ENCODE assay signal across 11 cellular contexts in the genomic region with DNA sequence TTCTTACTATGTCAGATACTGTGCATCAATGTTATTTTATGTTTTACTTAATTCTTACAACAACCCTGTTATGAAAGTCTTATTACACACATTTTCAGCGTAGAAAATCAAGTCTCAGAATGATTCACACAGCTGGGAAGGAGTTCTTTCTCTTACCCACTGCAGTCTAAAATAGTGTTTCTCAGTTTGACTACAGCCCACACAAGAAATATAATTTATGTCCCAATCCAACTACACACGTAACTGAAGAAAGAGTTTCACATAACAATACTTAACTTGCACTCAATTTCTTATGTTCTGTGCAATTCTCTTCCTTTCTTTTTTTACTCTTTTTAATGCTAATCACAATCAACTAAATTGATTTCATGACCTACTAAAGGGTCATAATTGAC.
A peak's percentile ranks its signal among the peaks of the same experiment; 100 is the strongest.
DNase-seq lines count a peak whose midpoint lies in the region; ATAC-seq and TF ChIP-seq lines count a peak whose summit lies in the region.
"Had no signal": no experiment of that assay in that cellular context is flagged by ENCODE, and none has a peak within 500 bp of the region (broad histone marks: within the 10 kb centered on the region; RNA-seq: fewer than 3 reads in every experiment).

No MANE protein-coding gene starts in this region.

- no peaks in the 10 kb centered on the region for H4K20me1 ChIP-seq in smooth muscle cell (ENCODE audit: low read depth)

- H3K27ac Mint-ChIP-seq in CD8-positive, alpha-beta memory T cell = no peak overlapping the region
- H3K27ac Mint-ChIP-seq: natural killer cell treated with Interleukin-12 subunit alpha and Interleukin-12 subunit beta and Interleukin-15 and Interleukin-18, amount 100 ng/mL, for 72 hours had no signal

- CTCF ChIA-PET in CD8-positive, alpha-beta memory T cell (lab: Charles Lee) = no interaction called here

- WGBS in smooth muscle cell (ENCODE audit: low lambda C conversion rate) = 31% methylated on average over 2 of the region's 2 CpGs

- no peak overlapping the region for H3K4me3 Mint-ChIP-seq in CD8-positive, alpha-beta memory T cell
- H3K4me3 Mint-ChIP-seq: central memory CD8-positive, alpha-beta T cell; natural killer cell treated with Interleukin-12 subunit alpha and Interleukin-12 subunit beta and Interleukin-15 and Interleukin-18, amount 100 ng/mL, for 72 hours had no signal

- TF ChIP-seq CTCF in fibroblast of the aortic adventitia (IDR thresholded peaks at IDR 0.05; ENCODE audit: insufficient read depth, low read length) (no peak), smooth muscle cell (IDR thresholded peaks at IDR 0.05; ENCODE audit: borderline replicate concordance, insufficient read depth, poor library complexity, severe bottlenecking) (no peak)

- no peak overlapping the region for H3K9ac ChIP-seq in smooth muscle cell (ENCODE audit: low read depth)

- peaks cover 19% of the 10 kb centered on the region for H3K4me1 ChIP-seq in smooth muscle cell (ENCODE audit: low read depth)
- no peaks in the 10 kb centered on the region for H3K4me1 ChIP-seq in CD8-positive, alpha-beta memory T cell (ENCODE audit: insufficient read depth, low read length)

- H3K4me2 ChIP-seq in smooth muscle cell = no peak overlapping the region

- H3K9me3 Mint-ChIP-seq in CD8-positive, alpha-beta memory T cell = peaks cover 2 to 24% (median 5%) of the 10 kb centered on the region in 5 donors

- H3K79me2 ChIP-seq in smooth muscle cell (ENCODE audit: low read depth) = no peaks in the 10 kb centered on the region

- no peaks in the 10 kb centered on the region for H3K9me3 ChIP-seq in smooth muscle cell (replicated peaks; ENCODE audit: low read depth)
- H3K9me3 ChIP-seq in CD8-positive, alpha-beta memory T cell (ENCODE audit: low read length) = no peaks in the 10 kb centered on the region

- DNase-seq in fibroblast of the aortic adventitia (ENCODE audit: low read depth) (peak; percentile 27), NK-92 (lab: John Stamatoyannopoulos, UW; ENCODE audit: unreplicated experiment) (no peak), smooth muscle cell (lab: John Stamatoyannopoulos, UW; ENCODE audit: unreplicated experiment) (no peak)
- no peak for DNase-seq in stimulated activated naive CD4-positive, alpha-beta T cell treated with Interleukin-2 at 50 U/mL for 16 hours (lab: John Stamatoyannopoulos, UW)
- DNase-seq in CD8-positive, alpha-beta memory T cell = no peak
- DNase-seq: NCI-H2029 treated with DMSO at 0.1 percent for 48 hours had no signal

- H3K27me3 Mint-ChIP-seq in CD8-positive, alpha-beta memory T cell = no peaks in the 10 kb centered on the region
- H3K27me3 Mint-ChIP-seq: central memory CD8-positive, alpha-beta T cell; natural killer cell treated with Interleukin-12 subunit alpha and Interleukin-12 subunit beta and Interleukin-15 and Interleukin-18, amount 100 ng/mL, for 72 hours had no signal

- H3K4me3 ChIP-seq in fibroblast of the aortic adventitia (ENCODE audit: low read depth, low read length) (no peak overlapping the region), smooth muscle cell (no peak overlapping the region)
- no peak overlapping the region for H3K4me3 ChIP-seq in CD8-positive, alpha-beta memory T cell (ENCODE audit: low read length)

- no peaks in the 10 kb centered on the region for H3K36me3 ChIP-seq in smooth muscle cell (ENCODE audit: low read depth)
- H3K36me3 ChIP-seq in CD8-positive, alpha-beta memory T cell (ENCODE audit: insufficient read depth, low read length) = no peaks in the 10 kb centered on the region

- no peak overlapping the region for H2AFZ ChIP-seq in smooth muscle cell (ENCODE audit: low read depth)

- H3K27ac ChIP-seq in smooth muscle cell (ENCODE audit: low read depth) = no peak overlapping the region
- H3K27ac ChIP-seq in CD8-positive, alpha-beta memory T cell (ENCODE audit: low read depth, low read length) = no peak overlapping the region

- H3K27me3 ChIP-seq in smooth muscle cell (ENCODE audit: low read depth) = no peaks in the 10 kb centered on the region
- no peaks in the 10 kb centered on the region for H3K27me3 ChIP-seq in CD8-positive, alpha-beta memory T cell (ENCODE audit: insufficient read depth, low read length, poor library complexity, severe bottlenecking)

- ATAC-seq in GM18868 (IDR thresholded peaks at IDR 0.05; ENCODE audit: unreplicated experiment) (peak; percentile 83), GM21717 (IDR thresholded peaks at IDR 0.05; ENCODE audit: unreplicated experiment) (peak; percentile 73), HG03342 (IDR thresholded peaks at IDR 0.05; ENCODE audit: unreplicated experiment) (peak; percentile 56)
- ATAC-seq: natural killer cell treated with Interleukin-12 subunit alpha and Interleukin-12 subunit beta and Interleukin-15 and Interleukin-18, amount 100 ng/mL, for 72 hours had no signal

- no peaks in the 10 kb centered on the region for H3K36me3 Mint-ChIP-seq in CD8-positive, alpha-beta memory T cell
- H3K36me3 Mint-ChIP-seq: natural killer cell treated with Interleukin-12 subunit alpha and Interleukin-12 subunit beta and Interleukin-15 and Interleukin-18, amount 100 ng/mL, for 72 hours had no signal

- POLR2A ChIA-PET in CD8-positive, alpha-beta memory T cell (lab: Charles Lee) = no interaction called here

- peaks cover 4% of the 10 kb centered on the region for H3F3A ChIP-seq in smooth muscle cell (ENCODE audit: low read depth)

- H3K4me1 Mint-ChIP-seq in CD8-positive, alpha-beta memory T cell = no peaks in the 10 kb centered on the region
- H3K4me1 Mint-ChIP-seq: central memory CD8-positive, alpha-beta T cell had no signal
